1 cellular context compared by ENCODE assay signal in the genomic region with DNA sequence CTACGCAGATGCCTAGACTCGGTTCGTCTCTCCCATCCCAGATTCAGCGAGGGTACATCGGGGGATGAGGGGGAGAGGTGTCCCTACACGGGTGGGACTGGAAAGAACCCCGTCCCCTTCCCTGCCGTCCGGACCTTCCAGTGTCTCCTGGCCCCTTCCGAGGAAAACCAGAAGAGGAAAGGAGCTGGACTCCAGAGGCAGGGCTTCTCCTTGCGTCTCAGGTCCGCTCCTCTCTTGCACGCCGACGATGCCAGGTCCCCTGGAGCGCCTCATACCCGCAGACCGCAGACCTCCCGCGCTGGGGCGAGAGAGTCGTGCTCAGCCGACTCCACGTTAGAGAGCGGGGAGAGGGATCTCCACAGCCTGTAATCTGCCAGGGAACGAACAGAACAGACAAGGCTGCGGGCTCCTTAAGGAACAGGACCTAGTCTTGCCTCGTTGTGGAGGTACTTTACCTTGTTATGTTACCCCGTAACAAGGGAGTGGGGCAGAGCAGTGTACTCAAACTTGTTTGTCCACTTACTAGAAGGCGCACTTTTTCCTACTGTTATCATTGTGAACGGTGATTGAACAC.
TF ChIP-seq lines count a peak whose summit lies in the region.

No MANE protein-coding gene starts in this region.

TF ChIP-seq in K562, 482 proteins besides CTCF, POLR2A, EP300 and RAD21 (continued from another document and continues in another):
- TF ChIP-seq, protein P1, sequence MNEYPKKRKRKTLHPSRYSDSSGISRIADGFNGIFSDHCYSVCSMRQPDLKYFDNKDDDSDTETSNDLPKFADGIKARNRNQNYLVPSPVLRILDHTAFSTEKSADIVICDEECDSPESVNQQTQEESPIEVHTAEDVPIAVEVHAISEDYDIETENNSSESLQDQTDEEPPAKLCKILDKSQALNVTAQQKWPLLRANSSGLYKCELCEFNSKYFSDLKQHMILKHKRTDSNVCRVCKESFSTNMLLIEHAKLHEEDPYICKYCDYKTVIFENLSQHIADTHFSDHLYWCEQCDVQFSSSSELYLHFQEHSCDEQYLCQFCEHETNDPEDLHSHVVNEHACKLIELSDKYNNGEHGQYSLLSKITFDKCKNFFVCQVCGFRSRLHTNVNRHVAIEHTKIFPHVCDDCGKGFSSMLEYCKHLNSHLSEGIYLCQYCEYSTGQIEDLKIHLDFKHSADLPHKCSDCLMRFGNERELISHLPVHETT (CRISPR knock-in tag; conservative IDR thresholded peaks at IDR 0.05 in 1 of 2, IDR thresholded peaks at IDR 0.05 in 1 of 2): no peak
- TF ChIP-seq FOXK2 (conservative IDR thresholded peaks at IDR 0.05 in 1 of 2, IDR thresholded peaks at IDR 0.05 in 1 of 2; ENCODE audit: low read depth in 2 of 2) (no peak), TBL1XR1 (IDR thresholded peaks at IDR 0.05; ENCODE audit: low read length in 2 of 2) (no peak), SREBF2 (CRISPR knock-in tag; IDR thresholded peaks at IDR 0.05) (no peak), CHD2 (IDR thresholded peaks at IDR 0.05; ENCODE audit: low read depth, low read length) (no peak; the same call in 1 of the 2 replicates), CGGBP1 (CRISPR knock-in tag; IDR thresholded peaks at IDR 0.05) (no peak), FOSL1 (tag; conservative IDR thresholded peaks at IDR 0.05) (peak; percentile 22; the same call in 1 of the 2 replicates), ZNF699 (CRISPR knock-in tag; IDR thresholded peaks at IDR 0.05; ENCODE audit: insufficient replicate concordance) (no peak), LARP7 (IDR thresholded peaks at IDR 0.05) (no peak), UBTF (IDR thresholded peaks at IDR 0.05; ENCODE audit: borderline replicate concordance in 1 of 2, low read depth in 2 of 2, low read length in 2 of 2) (peak in 1 of 2 experiments; percentile 63; a peak in 2 of 4 replicates), ZNF76 (CRISPR knock-in tag; IDR thresholded peaks at IDR 0.05; ENCODE audit: borderline replicate concordance) (0 out of 2 replicates have a peak, but pooled peaks have one; percentile 54), NR0B1 (IDR thresholded peaks at IDR 0.05; ENCODE audit: partially characterized antibody) (no peak), RBM14 (IDR thresholded peaks at IDR 0.05; ENCODE audit: borderline replicate concordance, insufficient read depth, low read depth, low read length) (no peak), POLR3A (IDR thresholded peaks at IDR 0.05; ENCODE audit: borderline replicate concordance, extremely low read depth, insufficient read depth, insufficient read length) (no peak), SRF (CRISPR knock-in tag; IDR thresholded peaks at IDR 0.05) (0 out of 4 replicates have a peak, but pooled peaks of 1 of the 2 experiments have one; percentile 9), ZNF184 (CRISPR knock-in tag; IDR thresholded peaks at IDR 0.05) (no peak), SLC30A9 (CRISPR knock-in tag; IDR thresholded peaks at IDR 0.05) (no peak), PPARD (CRISPR knock-in tag; IDR thresholded peaks at IDR 0.05) (no peak), MNT (conservative IDR thresholded peaks at IDR 0.05) (peak in 1 of 2 experiments; percentile 12; a peak in 1 of 4 replicates), CTCFL (IDR thresholded peaks at IDR 0.05; ENCODE audit: borderline replicate concordance, insufficient read depth, low read depth, low read length, poor library complexity, severe bottlenecking) (no peak), ZNF766 (CRISPR knock-in tag; conservative IDR thresholded peaks at IDR 0.05) (no peak), RBM25 (IDR thresholded peaks at IDR 0.05; ENCODE audit: low read depth, low read length, severe bottlenecking) (no peak), ZNF146 (CRISPR knock-in tag; IDR thresholded peaks at IDR 0.05; ENCODE audit: unreplicated experiment) (no peak), ZNF212 (CRISPR knock-in tag; IDR thresholded peaks at IDR 0.05) (0 out of 2 replicates have a peak, but pooled peaks have one; percentile 21)
- TF ChIP-seq, protein P2, sequence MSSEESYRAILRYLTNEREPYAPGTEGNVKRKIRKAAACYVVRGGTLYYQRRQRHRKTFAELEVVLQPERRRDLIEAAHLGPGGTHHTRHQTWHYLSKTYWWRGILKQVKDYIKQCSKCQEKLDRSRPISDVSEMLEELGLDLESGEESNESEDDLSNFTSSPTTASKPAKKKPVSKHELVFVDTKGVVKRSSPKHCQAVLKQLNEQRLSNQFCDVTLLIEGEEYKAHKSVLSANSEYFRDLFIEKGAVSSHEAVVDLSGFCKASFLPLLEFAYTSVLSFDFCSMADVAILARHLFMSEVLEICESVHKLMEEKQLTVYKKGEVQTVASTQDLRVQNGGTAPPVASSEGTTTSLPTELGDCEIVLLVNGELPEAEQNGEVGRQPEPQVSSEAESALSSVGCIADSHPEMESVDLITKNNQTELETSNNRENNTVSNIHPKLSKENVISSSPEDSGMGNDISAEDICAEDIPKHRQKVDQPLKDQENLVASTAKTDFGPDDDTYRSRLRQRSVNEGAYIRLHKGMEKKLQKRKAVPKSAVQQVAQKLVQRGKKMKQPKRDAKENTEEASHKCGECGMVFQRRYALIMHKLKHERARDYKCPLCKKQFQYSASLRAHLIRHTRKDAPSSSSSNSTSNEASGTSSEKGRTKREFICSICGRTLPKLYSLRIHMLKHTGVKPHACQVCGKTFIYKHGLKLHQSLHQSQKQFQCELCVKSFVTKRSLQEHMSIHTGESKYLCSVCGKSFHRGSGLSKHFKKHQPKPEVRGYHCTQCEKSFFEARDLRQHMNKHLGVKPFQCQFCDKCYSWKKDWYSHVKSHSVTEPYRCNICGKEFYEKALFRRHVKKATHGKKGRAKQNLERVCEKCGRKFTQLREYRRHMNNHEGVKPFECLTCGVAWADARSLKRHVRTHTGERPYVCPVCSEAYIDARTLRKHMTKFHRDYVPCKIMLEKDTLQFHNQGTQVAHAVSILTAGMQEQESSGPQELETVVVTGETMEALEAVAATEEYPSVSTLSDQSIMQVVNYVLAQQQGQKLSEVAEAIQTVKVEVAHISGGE (CRISPR knock-in tag; IDR thresholded peaks at IDR 0.05): peak in 2 of 3 experiments; percentile 34 to 68; a peak in 2 of 6 replicates
- TF ChIP-seq, protein P3, sequence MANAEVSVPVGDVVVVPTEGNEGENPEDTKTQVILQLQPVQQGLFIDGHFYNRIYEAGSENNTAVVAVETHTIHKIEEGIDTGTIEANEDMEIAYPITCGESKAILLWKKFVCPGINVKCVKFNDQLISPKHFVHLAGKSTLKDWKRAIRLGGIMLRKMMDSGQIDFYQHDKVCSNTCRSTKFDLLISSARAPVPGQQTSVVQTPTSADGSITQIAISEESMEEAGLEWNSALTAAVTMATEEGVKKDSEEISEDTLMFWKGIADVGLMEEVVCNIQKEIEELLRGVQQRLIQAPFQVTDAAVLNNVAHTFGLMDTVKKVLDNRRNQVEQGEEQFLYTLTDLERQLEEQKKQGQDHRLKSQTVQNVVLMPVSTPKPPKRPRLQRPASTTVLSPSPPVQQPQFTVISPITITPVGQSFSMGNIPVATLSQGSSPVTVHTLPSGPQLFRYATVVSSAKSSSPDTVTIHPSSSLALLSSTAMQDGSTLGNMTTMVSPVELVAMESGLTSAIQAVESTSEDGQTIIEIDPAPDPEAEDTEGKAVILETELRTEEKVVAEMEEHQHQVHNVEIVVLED (CRISPR knock-in tag; IDR thresholded peaks at IDR 0.05): peak; percentile 48; the same call in 1 of the 2 replicates
- TF ChIP-seq, protein P4, sequence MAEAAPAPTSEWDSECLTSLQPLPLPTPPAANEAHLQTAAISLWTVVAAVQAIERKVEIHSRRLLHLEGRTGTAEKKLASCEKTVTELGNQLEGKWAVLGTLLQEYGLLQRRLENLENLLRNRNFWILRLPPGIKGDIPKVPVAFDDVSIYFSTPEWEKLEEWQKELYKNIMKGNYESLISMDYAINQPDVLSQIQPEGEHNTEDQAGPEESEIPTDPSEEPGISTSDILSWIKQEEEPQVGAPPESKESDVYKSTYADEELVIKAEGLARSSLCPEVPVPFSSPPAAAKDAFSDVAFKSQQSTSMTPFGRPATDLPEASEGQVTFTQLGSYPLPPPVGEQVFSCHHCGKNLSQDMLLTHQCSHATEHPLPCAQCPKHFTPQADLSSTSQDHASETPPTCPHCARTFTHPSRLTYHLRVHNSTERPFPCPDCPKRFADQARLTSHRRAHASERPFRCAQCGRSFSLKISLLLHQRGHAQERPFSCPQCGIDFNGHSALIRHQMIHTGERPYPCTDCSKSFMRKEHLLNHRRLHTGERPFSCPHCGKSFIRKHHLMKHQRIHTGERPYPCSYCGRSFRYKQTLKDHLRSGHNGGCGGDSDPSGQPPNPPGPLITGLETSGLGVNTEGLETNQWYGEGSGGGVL (CRISPR knock-in tag; IDR thresholded peaks at IDR 0.05): no peak
- TF ChIP-seq, protein P5, sequence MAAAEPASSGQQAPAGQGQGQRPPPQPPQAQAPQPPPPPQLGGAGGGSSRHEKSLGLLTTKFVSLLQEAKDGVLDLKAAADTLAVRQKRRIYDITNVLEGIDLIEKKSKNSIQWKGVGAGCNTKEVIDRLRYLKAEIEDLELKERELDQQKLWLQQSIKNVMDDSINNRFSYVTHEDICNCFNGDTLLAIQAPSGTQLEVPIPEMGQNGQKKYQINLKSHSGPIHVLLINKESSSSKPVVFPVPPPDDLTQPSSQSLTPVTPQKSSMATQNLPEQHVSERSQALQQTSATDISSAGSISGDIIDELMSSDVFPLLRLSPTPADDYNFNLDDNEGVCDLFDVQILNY (CRISPR knock-in tag; IDR thresholded peaks at IDR 0.05): no peak
